ENCODE assay signal across 22 cellular contexts in genomic region chr16:87054856-87055255, GRCh38.
DNase-seq lines count a peak whose midpoint lies in the region; ATAC-seq, FAIRE-seq and TF ChIP-seq lines count a peak whose summit lies in the region.
"Had no signal": no experiment of that assay in that cellular context is flagged by ENCODE, and none has a peak within 500 bp of the region (broad histone marks: within the 10 kb centered on the region; RNA-seq: fewer than 3 reads in every experiment).

No MANE protein-coding gene starts in this region.

- no peak overlapping the region for H3K4ac ChIP-seq in mesendoderm (ENCODE audit: low read depth, low read length)

- no peak overlapping the region for H3K27ac ChIP-seq in mesendoderm (ENCODE audit: low read depth, low read length)
- no peak overlapping the region for H3K27ac ChIP-seq in uterus
- H3K27ac ChIP-seq: 22Rv1; A549; BLaER1 treated with 17β-estradiol and CSF1 and Interleukin-3, amounts not matched to agents 10 nM and 100 nM; C4-2B had no signal

- H3K79me2 ChIP-seq in mesendoderm (ENCODE audit: control insufficient read depth, insufficient read depth, low read length), result no peaks in the 10 kb centered on the region

- no peak overlapping the region for H3K4me2 ChIP-seq in mesendoderm (ENCODE audit: low read length)
- H3K4me2 ChIP-seq: A549; BLaER1 treated with 17β-estradiol and CSF1 and Interleukin-3, amounts not matched to agents 10 nM and 100 nM had no signal

- no peak for TF ChIP-seq POLR2A in uterus (IDR thresholded peaks at IDR 0.05)

- H3K9me3 ChIP-seq in uterus, result no peaks in the 10 kb centered on the region

- no peak overlapping the region for H3K4me3 ChIP-seq in bronchial epithelial cell (ENCODE audit: low read depth, low read length)
- H3K4me3 ChIP-seq in mesendoderm (ENCODE audit: low read length), result no peak overlapping the region
- H3K4me3 ChIP-seq in uterus, result no peak overlapping the region
- H3K4me3 ChIP-seq: A549; BLaER1 treated with 17β-estradiol and CSF1 and Interleukin-3, amounts not matched to agents 10 nM and 100 nM had no signal

- H3K79me1 ChIP-seq in mesendoderm (ENCODE audit: low read length), result no peaks in the 10 kb centered on the region

- DNase-seq in activated effector memory CD4-positive, alpha-beta T cell treated with anti-CD3 and anti-CD28 coated beads, Interleukin-2, amount 50 U/mL, for 16 hours, result peak; percentile 8
- DNase-seq in activated effector memory CD4-positive, alpha-beta T cell treated with Interleukin-2 at 50 U/mL for 16 hours, result no peak
- DNase-seq in bronchial epithelial cell (ENCODE audit: low read depth) (no peak), mesendoderm (no peak), posterior vena cava (ENCODE audit: low spot score) (peak; percentile 2), uterus (no peak), left colon (no peak), amniotic stem cell (lab: John Stamatoyannopoulos, UW) (no peak)
- DNase-seq: AML-193; Calu3; CD4-positive, alpha-beta T cell; CD8-positive, alpha-beta T cell; DMS79 treated with DMSO at 0.1 percent for 48 hours; GF-D8 had no signal

- H3K4me1 ChIP-seq in mesendoderm (ENCODE audit: control insufficient read depth, low read depth, low read length) (no peaks in the 10 kb centered on the region), uterus (no peaks in the 10 kb centered on the region)
- H3K4me1 ChIP-seq: A549, Caco-2 had no signal

- H3K36me3 ChIP-seq in bronchial epithelial cell (ENCODE audit: control insufficient read depth, insufficient read depth, low read length) (no peaks in the 10 kb centered on the region), mesendoderm (ENCODE audit: control insufficient read depth, insufficient read depth, low read length) (no peaks in the 10 kb centered on the region), uterus (no peaks in the 10 kb centered on the region)
- H3K36me3 ChIP-seq: BLaER1 treated with 17β-estradiol and CSF1 and Interleukin-3, amounts not matched to agents 10 nM and 100 nM had no signal

- no CpG with 5 or more reads among the region's 4 CpGs for WGBS in mesendoderm (ENCODE audit: extremely low coverage, insufficient coverage, low lambda C conversion rate)

- no peak overlapping the region for H3K9ac ChIP-seq in mesendoderm (ENCODE audit: low read length)
- H3K9ac ChIP-seq: BLaER1 treated with 17β-estradiol and CSF1 and Interleukin-3, amounts not matched to agents 10 nM and 100 nM had no signal

- intact Hi-C loops in posterior vena cava (cut with DNase I) (loop anchor here in 1 of 2 donors (5.0 kb wide), 2 partner anchors 222 to 293 kb away; no protein-coding TSS in a partner anchor), uterus (cut with DNase I; ENCODE audit: low total_unique reads) (no loop called here), left colon (cut with DNase I, micrococcal nuclease) (no loop called here)

- H2AK5ac ChIP-seq in mesendoderm (ENCODE audit: low read length), result peak overlapping the region; percentile 51

- no peak overlapping the region for H3K23ac ChIP-seq in mesendoderm (ENCODE audit: low read length)

- no peak overlapping the region for H2BK5ac ChIP-seq in mesendoderm (ENCODE audit: low read length)

- H3K18ac ChIP-seq in mesendoderm (ENCODE audit: low read length), result no peak overlapping the region

- peak; percentile 70 for FAIRE-seq in bronchial epithelial cell (lab: Jason Lieb, UNC)
- FAIRE-seq: A549, D721Med, G401.6, GM12891 had no signal

- H2BK15ac ChIP-seq in mesendoderm (replicated peaks; ENCODE audit: low read depth), result no peak overlapping the region

- H2BK120ac ChIP-seq in mesendoderm (ENCODE audit: low read depth, low read length), result no peak overlapping the region

- H3K27me3 ChIP-seq in bronchial epithelial cell (ENCODE audit: control insufficient read depth, insufficient read depth, low read length) (no peaks in the 10 kb centered on the region), mesendoderm (ENCODE audit: insufficient read depth, low read length, poor library complexity) (no peaks in the 10 kb centered on the region), uterus (peaks cover 0 to 3% of the 10 kb centered on the region in 2 donors)
- H3K27me3 ChIP-seq: BLaER1 treated with 17β-estradiol and CSF1 and Interleukin-3, amounts not matched to agents 10 nM and 100 nM had no signal

- no peak overlapping the region for H4K5ac ChIP-seq in mesendoderm (ENCODE audit: low read length)

- H3K56ac ChIP-seq in mesendoderm (ENCODE audit: low read length), result no peak overlapping the region

- no peak for TF ChIP-seq CTCF in bronchial epithelial cell (IDR thresholded peaks at IDR 0.05; ENCODE audit: insufficient read depth, low read length, severe bottlenecking)
- TF ChIP-seq CTCF in uterus (IDR thresholded peaks at IDR 0.05), result no peak

- H4K8ac ChIP-seq in mesendoderm (ENCODE audit: low read depth, low read length), result no peak overlapping the region

- no peak for ATAC-seq in left colon
- ATAC-seq: A549; CD8-positive, alpha-beta T cell had no signal

Comparison
In these comparisons a context has a peak if more than half of its experiments do, and no peak if none do; other contexts are left out.
1. DNase-seq: peak in activated effector memory CD4-positive, alpha-beta T cell treated with anti-CD3 and anti-CD28 coated beads, Interleukin-2, amount 50 U/mL, for 16 hours (single experiment) and posterior vena cava (single experiment); none in activated effector memory CD4-positive, alpha-beta T cell treated with Interleukin-2 at 50 U/mL for 16 hours (single experiment), bronchial epithelial cell (single experiment), mesendoderm (single experiment), uterus (0 of 2), left colon (0 of 2) and amniotic stem cell (single experiment).